ENCODE assay signal across 24 cellular contexts in genomic region chr2:241070811-241071676, GRCh38. TPM values are rescaled to one million over a fixed set of nuclear protein-coding genes. Genes with fewer than 3 reads are reported as not detected.
A peak's percentile ranks its signal among the peaks of the same experiment; 100 is the strongest.
DNase-seq lines count a peak whose midpoint lies in the region; ATAC-seq and TF ChIP-seq lines count a peak whose summit lies in the region.
"Had no signal": no experiment of that assay in that cellular context is flagged by ENCODE, and none has a peak within 500 bp of the region (broad histone marks: within the 10 kb centered on the region; RNA-seq: fewer than 3 reads in every experiment).

No MANE protein-coding gene starts in this region.

- no CpG with 5 or more reads among the region's 31 CpGs for WGBS in trophoblast cell (ENCODE audit: extremely low coverage, insufficient coverage, insufficient read length)

- H3K9me3 Mint-ChIP-seq in central memory CD8-positive, alpha-beta T cell, result no peaks in the 10 kb centered on the region
- no peaks in the 10 kb centered on the region for H3K9me3 Mint-ChIP-seq in neural progenitor cell
- H3K9me3 Mint-ChIP-seq: CD8-positive, alpha-beta memory T cell; GM23338; HFFc6 had no signal

- H3K4me2 ChIP-seq in neural progenitor cell, result no peak overlapping the region
- no peak overlapping the region for H3K4me2 ChIP-seq in trophoblast cell (ENCODE audit: low read length)
- H3K4me2 ChIP-seq: GM23338 had no signal

- H3K27me3 Mint-ChIP-seq in central memory CD8-positive, alpha-beta T cell, result no peaks in the 10 kb centered on the region
- peaks cover 6% of the 10 kb centered on the region for H3K27me3 Mint-ChIP-seq in neural progenitor cell (ENCODE audit: insufficient read depth, low read depth)
- H3K27me3 Mint-ChIP-seq: B cell; CD8-positive, alpha-beta memory T cell had no signal

- peaks cover 13% of the 10 kb centered on the region for H3K4me1 Mint-ChIP-seq in central memory CD8-positive, alpha-beta T cell
- peaks cover 5% of the 10 kb centered on the region for H3K4me1 Mint-ChIP-seq in neural progenitor cell
- H3K4me1 Mint-ChIP-seq: B cell had no signal

- no peak overlapping the region for H4K8ac ChIP-seq in trophoblast cell (ENCODE audit: low read depth, low read length)

- peaks cover 11% of the 10 kb centered on the region for H3K36me3 Mint-ChIP-seq in central memory CD8-positive, alpha-beta T cell (ENCODE audit: insufficient read depth)
- H3K36me3 Mint-ChIP-seq in neural progenitor cell, result peaks cover 2% of the 10 kb centered on the region

- no peak overlapping the region for H4K91ac ChIP-seq in trophoblast cell (ENCODE audit: low read depth, low read length)

- no peak overlapping the region for H4K12ac ChIP-seq in trophoblast cell (ENCODE audit: low read depth, low read length)

- H3K4me1 ChIP-seq in right atrium auricular region, result no peaks in the 10 kb centered on the region
- H3K4me1 ChIP-seq in neural progenitor cell, result no peaks in the 10 kb centered on the region
- H3K4me1 ChIP-seq in trophoblast cell (ENCODE audit: control insufficient read depth in 1 of 2, insufficient read depth in 2 of 2, low read length in 2 of 2), result no peaks in the 10 kb centered on the region
- H3K4me1 ChIP-seq: HAP-1 had no signal

- no peak for ATAC-seq in left cardiac atrium
- ATAC-seq in central memory CD8-positive, alpha-beta T cell (replicated peaks; ENCODE audit: extremely low read depth, poor library complexity, severe bottlenecking), result no peak
- no peak for ATAC-seq in GM18858 (IDR thresholded peaks at IDR 0.05; ENCODE audit: unreplicated experiment)
- ATAC-seq: Panc1 had no signal

- H3K27ac ChIP-seq in right atrium auricular region, result no peak overlapping the region
- H3K27ac ChIP-seq in neural progenitor cell, result no peak overlapping the region
- H3K27ac ChIP-seq in trophoblast cell (ENCODE audit: low read depth, low read length), result no peak overlapping the region
- H3K27ac ChIP-seq: C4-2B, RWPE1 had no signal

- no peak overlapping the region for H3K9ac ChIP-seq in neural progenitor cell
- no peak overlapping the region for H3K9ac ChIP-seq in trophoblast cell (ENCODE audit: low read length)

- no peak overlapping the region for H2AK5ac ChIP-seq in trophoblast cell (ENCODE audit: low read length)

- TF ChIP-seq CTCF in right atrium auricular region (IDR thresholded peaks at IDR 0.05) (no peak), neural progenitor cell (IDR thresholded peaks at IDR 0.05) (no peak)

- H2BK120ac ChIP-seq in trophoblast cell (ENCODE audit: insufficient read depth, low read length, poor library complexity), result no peak overlapping the region

- H3K36me3 ChIP-seq in right atrium auricular region (peaks cover 29% of the 10 kb centered on the region), neural progenitor cell (no peaks in the 10 kb centered on the region), trophoblast cell (ENCODE audit: control insufficient read depth in 1 of 2, insufficient read depth in 2 of 2, low read length in 2 of 2) (peaks cover 2 to 3% of the 10 kb centered on the region in 2 experiments)
- H3K36me3 ChIP-seq: HAP-1 had no signal

- H2BK12ac ChIP-seq in trophoblast cell (ENCODE audit: low read length), result no peak overlapping the region

- H2AFZ ChIP-seq in neural progenitor cell (replicated peaks) (no peak overlapping the region), trophoblast cell (ENCODE audit: insufficient read depth, low read length, poor library complexity) (no peak overlapping the region)
- H2AFZ ChIP-seq: GM23338 had no signal

- H3K79me2 ChIP-seq in neural progenitor cell (ENCODE audit: low read depth), result no peaks in the 10 kb centered on the region
- H3K79me2 ChIP-seq in trophoblast cell (ENCODE audit: control insufficient read depth, insufficient read depth, low read length, poor library complexity), result no peaks in the 10 kb centered on the region

- H3K4me3 ChIP-seq in right atrium auricular region (no peak overlapping the region), neural progenitor cell (no peak overlapping the region), trophoblast cell (ENCODE audit: low read depth, low read length) (no peak overlapping the region)
- H3K4me3 ChIP-seq: GM23338, HAP-1 had no signal

- peaks cover 8% of the 10 kb centered on the region for H4K20me1 ChIP-seq in neural progenitor cell (ENCODE audit: low read depth)

- no peak overlapping the region for H3K14ac ChIP-seq in trophoblast cell (ENCODE audit: low read length)

- H3F3A ChIP-seq in neural progenitor cell (ENCODE audit: low read depth), result no peaks in the 10 kb centered on the region

- H3K9me3 ChIP-seq in right atrium auricular region (no peaks in the 10 kb centered on the region), neural progenitor cell (ENCODE audit: low read depth) (no peaks in the 10 kb centered on the region), trophoblast cell (ENCODE audit: insufficient read depth, low read depth, low read length) (peaks cover 4% of the 10 kb centered on the region)
- H3K9me3 ChIP-seq: HAP-1 had no signal

- H2BK5ac ChIP-seq in trophoblast cell (ENCODE audit: low read depth, low read length, poor library complexity), result no peak overlapping the region

- H3K23ac ChIP-seq in trophoblast cell (ENCODE audit: low read length), result no peak overlapping the region

- no peaks in the 10 kb centered on the region for H3K79me1 ChIP-seq in trophoblast cell (ENCODE audit: low read length)

- no peak overlapping the region for H3K4ac ChIP-seq in trophoblast cell (ENCODE audit: low read depth, low read length)

- H3K27me3 ChIP-seq in right atrium auricular region (no peaks in the 10 kb centered on the region), neural progenitor cell (no peaks in the 10 kb centered on the region), trophoblast cell (ENCODE audit: insufficient read depth, low read length) (no peaks in the 10 kb centered on the region)

- DNase-seq in left cardiac atrium (peak; percentile 13), right atrium auricular region (ENCODE audit: low spot score) (no peak), neural progenitor cell (ENCODE audit: low spot score) (no peak), trophoblast cell (no peak), NCI-H345 treated with DMSO at 0.1 percent for 48 hours (lab: John Stamatoyannopoulos, UW; ENCODE audit: unreplicated experiment) (no peak)
- DNase-seq in central memory CD8-positive, alpha-beta T cell (ENCODE audit: low spot score in 2 of 2), result no peak
- DNase-seq in stimulated activated CD8-positive, alpha-beta memory T cell treated with anti-CD3 and anti-CD28 coated beads, Interleukin-4, amount 100 ng/mL, for 48 hours, result peak; percentile 6
- DNase-seq: CD8-positive, alpha-beta memory T cell; DMS79 treated with DMSO at 0.1 percent for 48 hours; GF-D8; HFFc6; KBM-7; MM.1S; NCI-H1694; NCI-H2029 treated with DMSO at 0.1 percent for 48 hours; NCI-H69; SHP77 had no signal

- no peak overlapping the region for H3K4me3 Mint-ChIP-seq in central memory CD8-positive, alpha-beta T cell
- H3K4me3 Mint-ChIP-seq in neural progenitor cell, result no peak overlapping the region
- H3K4me3 Mint-ChIP-seq: B cell; CD8-positive, alpha-beta memory T cell; GM23338; HFFc6 had no signal

- peak overlapping the region; percentile 83 for H3K27ac Mint-ChIP-seq in central memory CD8-positive, alpha-beta T cell (ENCODE audit: low read depth)
- H3K27ac Mint-ChIP-seq in neural progenitor cell, result peak overlapping the region; percentile 15
- H3K27ac Mint-ChIP-seq: B cell; CD8-positive, alpha-beta memory T cell; GM23338; HFFc6 had no signal

- no peak overlapping the region for H3K18ac ChIP-seq in trophoblast cell (ENCODE audit: low read length)

- intact Hi-C loops in left cardiac atrium (cut with DNase I), result loop anchor here in 1 of 2 donors (10.0 kb wide), 1 partner anchor 216 kb away; no protein-coding TSS in a partner anchor

RNA-seq across cellular contexts. Expression of gene MTERF4, which starts 31.0 kb away (rescaled TPM):
- 10 to 100 TPM; 19.1 to 21.7 TPM for total RNA-seq in left cardiac atrium
- 10 to 100 TPM; 20.6 to 25.3 TPM for total RNA-seq in right atrium auricular region
- total RNA-seq in neural progenitor cell (ENCODE audit: low replicate concordance), result 42.2 and 58.1 TPM in 2 replicates
- 16.4 TPM in 2 replicates for polyA plus RNA-seq in trophoblast cell (2013)

Comparison
In these comparisons a context has a peak if more than half of its experiments do, and no peak if none do; other contexts are left out.
1. DNase-seq: peak in left cardiac atrium (single experiment) and stimulated activated CD8-positive, alpha-beta memory T cell treated with anti-CD3 and anti-CD28 coated beads, Interleukin-4, amount 100 ng/mL, for 48 hours (single experiment); none in right atrium auricular region (single experiment), central memory CD8-positive, alpha-beta T cell (0 of 2), neural progenitor cell (single experiment), trophoblast cell (0 of 2) and NCI-H345 treated with DMSO at 0.1 percent for 48 hours (single experiment).